In genomic region chr9:131577005-131578000, GRCh38 we compare ENCODE assay signal across 19 cellular contexts. TPM values are rescaled to one million over a fixed set of nuclear protein-coding genes. Genes with fewer than 3 reads are reported as not detected.
DNase-seq lines count a peak whose midpoint lies in the region; ATAC-seq and TF ChIP-seq lines count a peak whose summit lies in the region.
"Had no signal": no experiment of that assay in that cellular context is flagged by ENCODE, and none has a peak within 500 bp of the region (broad histone marks: within the 10 kb centered on the region; RNA-seq: fewer than 3 reads in every experiment).

No MANE protein-coding gene starts in this region.

- no peak overlapping the region for H3K4me3 Mint-ChIP-seq in natural killer cell
- H3K4me3 Mint-ChIP-seq in natural killer cell treated with Interleukin-12 subunit alpha and Interleukin-12 subunit beta and Interleukin-15 and Interleukin-18, amount 100 ng/mL, for 72 hours: no peak overlapping the region
- no peak overlapping the region for H3K4me3 Mint-ChIP-seq in activated CD4-positive, alpha-beta memory T cell treated with anti-CD3 and anti-CD28 coated beads, Interleukin-2, amount 10 ng/mL, durations not matched to agents 7 days and 5 days
- no peak overlapping the region for H3K4me3 Mint-ChIP-seq in immature natural killer cell

- POLR2A ChIA-PET in activated CD4-positive, alpha-beta memory T cell treated with anti-CD3 and anti-CD28 coated beads, Interleukin-2, amount 10 ng/mL, durations not matched to agents 7 days and 5 days (lab: Charles Lee): no interaction called here

- CTCF ChIA-PET in activated CD4-positive, alpha-beta memory T cell treated with anti-CD3 and anti-CD28 coated beads, Interleukin-2, amount 10 ng/mL, durations not matched to agents 7 days and 5 days (lab: Charles Lee): interaction anchor here (0.6 kb wide), 1 partner anchor 194 kb away, joined by 3 read pairs; no protein-coding TSS in a partner anchor

- no peak for ATAC-seq in natural killer cell
- ATAC-seq in natural killer cell treated with Interleukin-12 subunit alpha and Interleukin-12 subunit beta and Interleukin-15 and Interleukin-18, amount 100 ng/mL, for 72 hours: no peak
- ATAC-seq in GM21381 (IDR thresholded peaks at IDR 0.05; ENCODE audit: unreplicated experiment): no peak
- ATAC-seq in HG02759 (IDR thresholded peaks at IDR 0.05; ENCODE audit: unreplicated experiment): no peak
- ATAC-seq: lower lobe of right lung had no signal

- intact Hi-C loops in natural killer cell (cut with micrococcal nuclease): no loop called here

- H3K27ac ChIP-seq in coronary artery: no peak overlapping the region
- H3K27ac ChIP-seq: lower lobe of right lung had no signal

- H3K27me3 Mint-ChIP-seq in natural killer cell (ENCODE audit: low read depth in 2 of 2) (no peaks in the 10 kb centered on the region), immature natural killer cell (ENCODE audit: low read depth in 3 of 3) (peaks cover 4 to 24% (median 5%) of the 10 kb centered on the region in 3 donors)
- no peaks in the 10 kb centered on the region for H3K27me3 Mint-ChIP-seq in natural killer cell treated with Interleukin-12 subunit alpha and Interleukin-12 subunit beta and Interleukin-15 and Interleukin-18, amount 100 ng/mL, for 72 hours
- no peaks in the 10 kb centered on the region for H3K27me3 Mint-ChIP-seq in activated CD4-positive, alpha-beta memory T cell treated with anti-CD3 and anti-CD28 coated beads, Interleukin-2, amount 10 ng/mL, durations not matched to agents 7 days and 5 days

- no peaks in the 10 kb centered on the region for H3K9me3 Mint-ChIP-seq in natural killer cell
- H3K9me3 Mint-ChIP-seq in natural killer cell treated with Interleukin-12 subunit alpha and Interleukin-12 subunit beta and Interleukin-15 and Interleukin-18, amount 100 ng/mL, for 72 hours: no peaks in the 10 kb centered on the region
- no peaks in the 10 kb centered on the region for H3K9me3 Mint-ChIP-seq in activated CD4-positive, alpha-beta memory T cell treated with anti-CD3 and anti-CD28 coated beads, Interleukin-2, amount 10 ng/mL, durations not matched to agents 7 days and 5 days
- no peaks in the 10 kb centered on the region for H3K9me3 Mint-ChIP-seq in immature natural killer cell

- H3K36me3 Mint-ChIP-seq in natural killer cell: no peaks in the 10 kb centered on the region
- H3K36me3 Mint-ChIP-seq in natural killer cell treated with Interleukin-12 subunit alpha and Interleukin-12 subunit beta and Interleukin-15 and Interleukin-18, amount 100 ng/mL, for 72 hours: peaks cover 6% of the 10 kb centered on the region
- peaks cover 69% of the 10 kb centered on the region for H3K36me3 Mint-ChIP-seq in activated CD4-positive, alpha-beta memory T cell treated with anti-CD3 and anti-CD28 coated beads, Interleukin-2, amount 10 ng/mL, durations not matched to agents 7 days and 5 days (ENCODE audit: low read depth)
- peaks cover 7 to 13% (median 12%) of the 10 kb centered on the region in 3 donors for H3K36me3 Mint-ChIP-seq in immature natural killer cell

- TF ChIP-seq CTCF in natural killer cell (IDR thresholded peaks at IDR 0.05) (no peak), coronary artery (IDR thresholded peaks at IDR 0.05) (no peak)

- H3K27ac Mint-ChIP-seq in natural killer cell (peak overlapping the region; percentile 69 to 83), immature natural killer cell (peak overlapping the region in 5 of 6 donors; percentile 57 to 83 (median 77))
- H3K27ac Mint-ChIP-seq in natural killer cell treated with Interleukin-12 subunit alpha and Interleukin-12 subunit beta and Interleukin-15 and Interleukin-18, amount 100 ng/mL, for 72 hours: no peak overlapping the region
- peak overlapping the region; percentile 87 for H3K27ac Mint-ChIP-seq in activated CD4-positive, alpha-beta memory T cell treated with anti-CD3 and anti-CD28 coated beads, Interleukin-2, amount 10 ng/mL, durations not matched to agents 7 days and 5 days

- DNase-seq in natural killer cell: no peak
- no peak for DNase-seq in natural killer cell treated with Interleukin-12 subunit alpha and Interleukin-12 subunit beta and Interleukin-15 and Interleukin-18, amount 100 ng/mL, for 72 hours (ENCODE audit: low spot score)
- no peak for DNase-seq in activated CD4-positive, alpha-beta memory T cell treated with anti-CD3 and anti-CD28 coated beads, Interleukin-2, amount 10 ng/mL, durations not matched to agents 7 days and 5 days
- DNase-seq in immature natural killer cell: no peak
- DNase-seq in stimulated activated CD4-positive, alpha-beta T cell treated with anti-CD3 and anti-CD28 coated beads, Interleukin-12 subunit alpha, Interleukin-12 subunit beta, amount 100 ng/mL, for 4 hours: no peak
- no peak for DNase-seq in coronary artery (ENCODE audit: low spot score)
- DNase-seq: activated effector memory CD4-positive, alpha-beta T cell treated with anti-CD3 and anti-CD28 coated beads, Interleukin-2, amount 50 U/mL, for 16 hours; DMS79; effector CD8-positive, alpha-beta T cell; foreskin fibroblast; lower lobe of right lung; NCI-H1930; NCI-H526 treated with DMSO at 0.1 percent for 48 hours; RPMI8226 had no signal

- H3K4me3 ChIP-seq in coronary artery: no peak overlapping the region
- H3K4me3 ChIP-seq: lower lobe of right lung had no signal

- peaks cover 10 to 27% of the 10 kb centered on the region in 2 donors for H3K4me1 Mint-ChIP-seq in natural killer cell
- H3K4me1 Mint-ChIP-seq in natural killer cell treated with Interleukin-12 subunit alpha and Interleukin-12 subunit beta and Interleukin-15 and Interleukin-18, amount 100 ng/mL, for 72 hours (ENCODE audit: low read depth in 2 of 2): peaks cover 9 to 10% of the 10 kb centered on the region in 2 donors
- peaks cover 27% of the 10 kb centered on the region for H3K4me1 Mint-ChIP-seq in activated CD4-positive, alpha-beta memory T cell treated with anti-CD3 and anti-CD28 coated beads, Interleukin-2, amount 10 ng/mL, durations not matched to agents 7 days and 5 days
- H3K4me1 Mint-ChIP-seq in immature natural killer cell: peaks cover 26 to 28% of the 10 kb centered on the region in 2 donors

RNA-seq across cellular contexts. Expression of gene PRRT1B, which starts 32.0 kb away (rescaled TPM):
- total RNA-seq in natural killer cell: not detected
- total RNA-seq in natural killer cell treated with Interleukin-12 subunit alpha and Interleukin-12 subunit beta and Interleukin-15 and Interleukin-18, amount 100 ng/mL, for 72 hours: not detected
- total RNA-seq in activated CD4-positive, alpha-beta memory T cell treated with anti-CD3 and anti-CD28 coated beads, Interleukin-2, amount 10 ng/mL, durations not matched to agents 7 days and 5 days: not detected
- not detected for polyA plus RNA-seq in immature natural killer cell
- total RNA-seq: bronchial epithelial cell; osteocyte; T-helper 1 cell treated with Interleukin-12 subunit alpha and Interleukin-12 subunit beta and Interleukin-4 antibody, amounts not matched to agents 30 ng/mL and 1 ng/mL, for 36 hours had no signal

RNA-seq across cellular contexts. Expression of gene UCK1, which starts 46.2 kb away (rescaled TPM):
- 10 to 100 TPM; 29.9 to 35.2 (median 30.2) TPM for total RNA-seq in natural killer cell
- 10 to 100 TPM; 24.9 to 37.4 TPM for total RNA-seq in natural killer cell treated with Interleukin-12 subunit alpha and Interleukin-12 subunit beta and Interleukin-15 and Interleukin-18, amount 100 ng/mL, for 72 hours
- total RNA-seq in activated CD4-positive, alpha-beta memory T cell treated with anti-CD3 and anti-CD28 coated beads, Interleukin-2, amount 10 ng/mL, durations not matched to agents 7 days and 5 days: 10 to 100 TPM; 23.8 to 24.6 TPM
- 10 to 100 TPM; 27.3 to 34.7 (median 33.7) TPM for polyA plus RNA-seq in immature natural killer cell

Comparison
In these comparisons a context has a peak if more than half of its experiments do, and no peak if none do; other contexts are left out.
1. H3K27ac Mint-ChIP-seq: peak in natural killer cell (2 of 2), activated CD4-positive, alpha-beta memory T cell treated with anti-CD3 and anti-CD28 coated beads, Interleukin-2, amount 10 ng/mL, durations not matched to agents 7 days and 5 days (single experiment) and immature natural killer cell (5 of 6); none in natural killer cell treated with Interleukin-12 subunit alpha and Interleukin-12 subunit beta and Interleukin-15 and Interleukin-18, amount 100 ng/mL, for 72 hours (0 of 2).